13 cellular contexts compared by ENCODE assay signal in genomic region chr2:99398303-99398702, GRCh38.
DNase-seq lines count a peak whose midpoint lies in the region; ATAC-seq and TF ChIP-seq lines count a peak whose summit lies in the region.
"Had no signal": no experiment of that assay in that cellular context is flagged by ENCODE, and none has a peak within 500 bp of the region (broad histone marks: within the 10 kb centered on the region; RNA-seq: fewer than 3 reads in every experiment).

No MANE protein-coding gene starts in this region.

- TF ChIP-seq CTCF in WTC11 (IDR thresholded peaks at IDR 0.05): no peak
- no peak for TF ChIP-seq CTCF in heart left ventricle (IDR thresholded peaks at IDR 0.05)
- no peak for TF ChIP-seq CTCF in gastrocnemius medialis (IDR thresholded peaks at IDR 0.05 in 4 of 5, conservative IDR thresholded peaks at IDR 0.05 in 1 of 5)

- 64 to 75% (median 70%) methylated on average over 5 of the region's 5 CpGs for WGBS in heart left ventricle, 4 donors

- ATAC-seq in WTC11 (no peak), heart left ventricle (peak; percentile 80 to 82 (median 80)), gastrocnemius medialis (peak; percentile 79 to 83), GM19351 (IDR thresholded peaks at IDR 0.05; ENCODE audit: unreplicated experiment) (no peak)
- no peak for ATAC-seq in effector memory CD8-positive, alpha-beta T cell (replicated peaks)
- ATAC-seq: HepG2 had no signal

- POLR2A ChIA-PET in WTC11 (lab: Charles Lee): no interaction called here

- peaks cover 99% of the 10 kb centered on the region for H3K36me3 Mint-ChIP-seq in activated T-cell treated with anti-CD3 and anti-CD28 coated beads, Interleukin-2, amount 50 U/mL, for 24 hours (ENCODE audit: low read depth)
- peaks cover 81% of the 10 kb centered on the region for H3K36me3 Mint-ChIP-seq in WTC11
- peaks cover 61% of the 10 kb centered on the region for H3K36me3 Mint-ChIP-seq in effector memory CD8-positive, alpha-beta T cell (ENCODE audit: insufficient read depth)

- intact Hi-C loops in heart left ventricle (cut with DNase I): no loop called here
- intact Hi-C loops in gastrocnemius medialis (cut with DNase I; ENCODE audit: low total_unique reads): no loop called here

- H3K27ac Mint-ChIP-seq in activated T-cell treated with anti-CD3 and anti-CD28 coated beads, Interleukin-2, amount 50 U/mL, for 24 hours: peak overlapping the region; percentile 62
- H3K27ac Mint-ChIP-seq in WTC11: peak overlapping the region; percentile 59
- H3K27ac Mint-ChIP-seq in effector memory CD8-positive, alpha-beta T cell: peak overlapping the region in 1 of 2 donors; percentile 72

- H3K4me1 Mint-ChIP-seq in activated T-cell treated with anti-CD3 and anti-CD28 coated beads, Interleukin-2, amount 50 U/mL, for 24 hours (ENCODE audit: low read depth): peaks cover 8% of the 10 kb centered on the region
- peaks cover 16% of the 10 kb centered on the region for H3K4me1 Mint-ChIP-seq in WTC11
- H3K4me1 Mint-ChIP-seq in effector memory CD8-positive, alpha-beta T cell (ENCODE audit: low read depth in 2 of 2): peaks cover 0 to 2% of the 10 kb centered on the region in 2 donors

- in situ Hi-C loops in gastrocnemius medialis (cut with MboI; ENCODE audit: low sequenced_read_pairs in 4 of 4): no loop called here

- no peaks in the 10 kb centered on the region for H3K9me3 Mint-ChIP-seq in activated T-cell treated with anti-CD3 and anti-CD28 coated beads, Interleukin-2, amount 50 U/mL, for 24 hours
- no peaks in the 10 kb centered on the region for H3K9me3 Mint-ChIP-seq in WTC11
- no peaks in the 10 kb centered on the region for H3K9me3 Mint-ChIP-seq in effector memory CD8-positive, alpha-beta T cell

- no peak for DNase-seq in activated T-cell treated with anti-CD3 and anti-CD28 coated beads, Interleukin-2, amount 50 U/mL, for 24 hours
- no peak for DNase-seq in activated T-cell treated with anti-CD3 and anti-CD28 coated beads, Interleukin-2, amount 50 U/mL, for 1 hour
- DNase-seq in WTC11 (ENCODE audit: low spot score): no peak
- DNase-seq in heart left ventricle: peak in 3 of 5 donors; percentile 19 to 40 (median 31)
- no peak for DNase-seq in gastrocnemius medialis
- no peak for DNase-seq in NK-92 (lab: John Stamatoyannopoulos, UW; ENCODE audit: unreplicated experiment)
- no peak for DNase-seq in effector memory CD8-positive, alpha-beta T cell
- DNase-seq: activated CD4-positive, alpha-beta T cell treated with anti-CD3 and anti-CD28 coated beads for 4 hours; GOT3; NCI-H1436 treated with DMSO at 0.1 percent for 48 hours; NCI-H82 had no signal

- CTCF ChIA-PET in WTC11 (lab: Charles Lee): no interaction called here

- H3K4me3 Mint-ChIP-seq in activated T-cell treated with anti-CD3 and anti-CD28 coated beads, Interleukin-2, amount 50 U/mL, for 24 hours: no peak overlapping the region
- no peak overlapping the region for H3K4me3 Mint-ChIP-seq in WTC11
- H3K4me3 Mint-ChIP-seq in effector memory CD8-positive, alpha-beta T cell: no peak overlapping the region

- H3K27ac ChIP-seq in heart left ventricle: peak overlapping the region; percentile 20 to 85 (median 72)
- peak overlapping the region; percentile 69 to 77 (median 74) for H3K27ac ChIP-seq in gastrocnemius medialis

- no peaks in the 10 kb centered on the region for H3K9me3 ChIP-seq in heart left ventricle
- no peaks in the 10 kb centered on the region for H3K9me3 ChIP-seq in gastrocnemius medialis

- no peak for TF ChIP-seq POLR2A in heart left ventricle (IDR thresholded peaks at IDR 0.05)
- no peak for TF ChIP-seq POLR2A in gastrocnemius medialis (IDR thresholded peaks at IDR 0.05)

- no peak overlapping the region for H3K4me3 ChIP-seq in heart left ventricle
- no peak overlapping the region for H3K4me3 ChIP-seq in gastrocnemius medialis

- peaks cover 2 to 100% (median 97%) of the 10 kb centered on the region in 9 donors for H3K36me3 ChIP-seq in heart left ventricle
- peaks cover 0 to 100% of the 10 kb centered on the region in 2 donors for H3K36me3 ChIP-seq in gastrocnemius medialis

- no peaks in the 10 kb centered on the region for H3K27me3 Mint-ChIP-seq in activated T-cell treated with anti-CD3 and anti-CD28 coated beads, Interleukin-2, amount 50 U/mL, for 24 hours
- H3K27me3 Mint-ChIP-seq in WTC11 (ENCODE audit: low read depth): no peaks in the 10 kb centered on the region
- H3K27me3 Mint-ChIP-seq in effector memory CD8-positive, alpha-beta T cell: no peaks in the 10 kb centered on the region

- H3K27me3 ChIP-seq in heart left ventricle: no peaks in the 10 kb centered on the region
- no peaks in the 10 kb centered on the region for H3K27me3 ChIP-seq in gastrocnemius medialis

- H3K4me1 ChIP-seq in heart left ventricle (peaks cover 0 to 43% (median 12%) of the 10 kb centered on the region in 12 donors), gastrocnemius medialis (no peaks in the 10 kb centered on the region)

TF ChIP-seq in WTC11, 78 proteins besides CTCF, POLR2A, EP300 and RAD21:
- TF ChIP-seq MLX (CRISPR knock-in tag; IDR thresholded peaks at IDR 0.05): no peak
- no peak for TF ChIP-seq ZNF425 (CRISPR knock-in tag; conservative IDR thresholded peaks at IDR 0.05)
- TF ChIP-seq ZSCAN18 (CRISPR knock-in tag; IDR thresholded peaks at IDR 0.05): no peak
- no peak for TF ChIP-seq PREB (CRISPR knock-in tag; IDR thresholded peaks at IDR 0.05; ENCODE audit: borderline replicate concordance)
- TF ChIP-seq NR2C2 (CRISPR knock-in tag; IDR thresholded peaks at IDR 0.05): no peak
- TF ChIP-seq E2F5 (CRISPR knock-in tag; IDR thresholded peaks at IDR 0.05): no peak
- no peak for TF ChIP-seq FOXJ3 (CRISPR knock-in tag; IDR thresholded peaks at IDR 0.05; ENCODE audit: borderline replicate concordance)

Comparison
In these comparisons a context has a peak if more than half of its experiments do, and no peak if none do; other contexts are left out.
1. DNase-seq: peak in heart left ventricle (3 of 5); none in activated T-cell treated with anti-CD3 and anti-CD28 coated beads, Interleukin-2, amount 50 U/mL, for 24 hours (single experiment), activated T-cell treated with anti-CD3 and anti-CD28 coated beads, Interleukin-2, amount 50 U/mL, for 1 hour (single experiment), WTC11 (single experiment), gastrocnemius medialis (0 of 2), NK-92 (single experiment) and effector memory CD8-positive, alpha-beta T cell (0 of 3).
2. ATAC-seq: peak in heart left ventricle (4 of 4) and gastrocnemius medialis (2 of 2); none in WTC11 (single experiment), GM19351 (single experiment) and effector memory CD8-positive, alpha-beta T cell (single experiment).